Comparison of ENCODE assay signal across 3 cellular contexts in the genomic region with DNA sequence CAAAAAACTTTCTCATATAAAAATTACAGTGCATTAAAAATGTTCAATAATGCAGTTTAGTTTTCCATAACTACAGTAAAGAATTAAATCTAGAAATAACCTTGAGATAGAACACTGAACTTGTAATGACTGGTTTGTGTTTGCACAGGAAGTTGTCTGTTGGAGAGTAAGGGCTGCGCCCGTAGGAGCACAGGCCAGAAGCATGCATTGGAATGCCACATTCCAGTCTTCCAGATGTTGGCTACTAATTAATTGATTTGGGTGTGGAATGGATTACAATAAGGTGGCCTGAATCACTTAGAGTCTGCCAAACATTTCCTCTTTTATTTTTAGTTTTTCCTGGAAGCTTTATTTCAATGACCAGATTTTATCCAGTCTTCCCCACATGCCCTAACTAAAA.
TF ChIP-seq lines count a peak whose summit lies in the region.

No MANE protein-coding gene starts in this region.

TF ChIP-seq in GM23338, 12 proteins besides CTCF, POLR2A, EP300 and RAD21 (continues in another document):
- no peak for TF ChIP-seq EZH2 (IDR thresholded peaks at IDR 0.05; ENCODE audit: low read depth, unreplicated experiment)
- TF ChIP-seq ZNF331 (CRISPR knock-in tag; IDR thresholded peaks at IDR 0.05; ENCODE audit: low read depth): no peak
- no peak for TF ChIP-seq EZH2phosphoT487 (IDR thresholded peaks at IDR 0.05; ENCODE audit: unreplicated experiment)
- no peak for TF ChIP-seq JUNB (IDR thresholded peaks at IDR 0.05; ENCODE audit: unreplicated experiment)
- TF ChIP-seq CREB1 (CRISPR knock-in tag; IDR thresholded peaks at IDR 0.05; ENCODE audit: low read depth): no peak
- TF ChIP-seq, protein P1, sequence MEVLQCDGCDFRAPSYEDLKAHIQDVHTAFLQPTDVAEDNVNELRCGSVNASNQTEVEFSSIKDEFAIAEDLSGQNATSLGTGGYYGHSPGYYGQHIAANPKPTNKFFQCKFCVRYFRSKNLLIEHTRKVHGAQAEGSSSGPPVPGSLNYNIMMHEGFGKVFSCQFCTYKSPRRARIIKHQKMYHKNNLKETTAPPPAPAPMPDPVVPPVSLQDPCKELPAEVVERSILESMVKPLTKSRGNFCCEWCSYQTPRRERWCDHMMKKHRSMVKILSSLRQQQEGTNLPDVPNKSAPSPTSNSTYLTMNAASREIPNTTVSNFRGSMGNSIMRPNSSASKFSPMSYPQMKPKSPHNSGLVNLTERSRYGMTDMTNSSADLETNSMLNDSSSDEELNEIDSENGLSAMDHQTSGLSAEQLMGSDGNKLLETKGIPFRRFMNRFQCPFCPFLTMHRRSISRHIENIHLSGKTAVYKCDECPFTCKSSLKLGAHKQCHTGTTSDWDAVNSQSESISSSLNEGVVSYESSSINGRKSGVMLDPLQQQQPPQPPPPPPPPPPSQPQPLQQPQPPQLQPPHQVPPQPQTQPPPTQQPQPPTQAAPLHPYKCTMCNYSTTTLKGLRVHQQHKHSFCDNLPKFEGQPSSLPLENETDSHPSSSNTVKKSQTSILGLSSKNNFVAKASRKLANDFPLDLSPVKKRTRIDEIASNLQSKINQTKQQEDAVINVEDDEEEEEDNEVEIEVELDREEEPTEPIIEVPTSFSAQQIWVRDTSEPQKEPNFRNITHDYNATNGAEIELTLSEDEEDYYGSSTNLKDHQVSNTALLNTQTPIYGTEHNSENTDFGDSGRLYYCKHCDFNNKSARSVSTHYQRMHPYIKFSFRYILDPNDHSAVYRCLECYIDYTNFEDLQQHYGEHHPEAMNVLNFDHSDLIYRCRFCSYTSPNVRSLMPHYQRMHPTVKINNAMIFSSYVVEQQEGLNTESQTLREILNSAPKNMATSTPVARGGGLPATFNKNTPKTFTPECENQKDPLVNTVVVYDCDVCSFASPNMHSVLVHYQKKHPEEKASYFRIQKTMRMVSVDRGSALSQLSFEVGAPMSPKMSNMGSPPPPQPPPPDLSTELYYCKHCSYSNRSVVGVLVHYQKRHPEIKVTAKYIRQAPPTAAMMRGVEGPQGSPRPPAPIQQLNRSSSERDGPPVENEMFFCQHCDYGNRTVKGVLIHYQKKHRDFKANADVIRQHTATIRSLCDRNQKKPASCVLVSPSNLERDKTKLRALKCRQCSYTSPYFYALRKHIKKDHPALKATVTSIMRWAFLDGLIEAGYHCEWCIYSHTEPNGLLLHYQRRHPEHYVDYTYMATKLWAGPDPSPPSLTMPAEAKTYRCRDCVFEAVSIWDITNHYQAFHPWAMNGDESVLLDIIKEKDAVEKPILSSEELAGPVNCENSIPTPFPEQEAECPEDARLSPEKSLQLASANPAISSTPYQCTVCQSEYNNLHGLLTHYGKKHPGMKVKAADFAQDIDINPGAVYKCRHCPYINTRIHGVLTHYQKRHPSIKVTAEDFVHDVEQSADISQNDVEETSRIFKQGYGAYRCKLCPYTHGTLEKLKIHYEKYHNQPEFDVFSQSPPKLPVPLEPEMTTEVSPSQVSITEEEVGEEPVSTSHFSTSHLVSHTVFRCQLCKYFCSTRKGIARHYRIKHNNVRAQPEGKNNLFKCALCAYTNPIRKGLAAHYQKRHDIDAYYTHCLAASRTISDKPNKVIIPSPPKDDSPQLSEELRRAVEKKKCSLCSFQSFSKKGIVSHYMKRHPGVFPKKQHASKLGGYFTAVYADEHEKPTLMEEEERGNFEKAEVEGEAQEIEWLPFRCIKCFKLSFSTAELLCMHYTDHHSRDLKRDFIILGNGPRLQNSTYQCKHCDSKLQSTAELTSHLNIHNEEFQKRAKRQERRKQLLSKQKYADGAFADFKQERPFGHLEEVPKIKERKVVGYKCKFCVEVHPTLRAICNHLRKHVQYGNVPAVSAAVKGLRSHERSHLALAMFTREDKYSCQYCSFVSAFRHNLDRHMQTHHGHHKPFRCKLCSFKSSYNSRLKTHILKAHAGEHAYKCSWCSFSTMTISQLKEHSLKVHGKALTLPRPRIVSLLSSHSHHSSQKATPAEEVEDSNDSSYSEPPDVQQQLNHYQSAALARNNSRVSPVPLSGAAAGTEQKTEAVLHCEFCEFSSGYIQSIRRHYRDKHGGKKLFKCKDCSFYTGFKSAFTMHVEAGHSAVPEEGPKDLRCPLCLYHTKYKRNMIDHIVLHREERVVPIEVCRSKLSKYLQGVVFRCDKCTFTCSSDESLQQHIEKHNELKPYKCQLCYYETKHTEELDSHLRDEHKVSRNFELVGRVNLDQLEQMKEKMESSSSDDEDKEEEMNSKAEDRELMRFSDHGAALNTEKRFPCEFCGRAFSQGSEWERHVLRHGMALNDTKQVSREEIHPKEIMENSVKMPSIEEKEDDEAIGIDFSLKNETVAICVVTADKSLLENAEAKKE (CRISPR knock-in tag; IDR thresholded peaks at IDR 0.05): no peak

TF ChIP-seq in H1, 55 proteins besides CTCF, POLR2A, EP300 and RAD21 (continues in another document):
- TF ChIP-seq SUZ12 (IDR thresholded peaks at IDR 0.05; ENCODE audit: low read length) (no peak), MAFK (IDR thresholded peaks at IDR 0.05; ENCODE audit: low read depth, low read length) (no peak), JUND (IDR thresholded peaks at IDR 0.05; ENCODE audit: low read length) (no peak)
- TF ChIP-seq, protein P2, sequence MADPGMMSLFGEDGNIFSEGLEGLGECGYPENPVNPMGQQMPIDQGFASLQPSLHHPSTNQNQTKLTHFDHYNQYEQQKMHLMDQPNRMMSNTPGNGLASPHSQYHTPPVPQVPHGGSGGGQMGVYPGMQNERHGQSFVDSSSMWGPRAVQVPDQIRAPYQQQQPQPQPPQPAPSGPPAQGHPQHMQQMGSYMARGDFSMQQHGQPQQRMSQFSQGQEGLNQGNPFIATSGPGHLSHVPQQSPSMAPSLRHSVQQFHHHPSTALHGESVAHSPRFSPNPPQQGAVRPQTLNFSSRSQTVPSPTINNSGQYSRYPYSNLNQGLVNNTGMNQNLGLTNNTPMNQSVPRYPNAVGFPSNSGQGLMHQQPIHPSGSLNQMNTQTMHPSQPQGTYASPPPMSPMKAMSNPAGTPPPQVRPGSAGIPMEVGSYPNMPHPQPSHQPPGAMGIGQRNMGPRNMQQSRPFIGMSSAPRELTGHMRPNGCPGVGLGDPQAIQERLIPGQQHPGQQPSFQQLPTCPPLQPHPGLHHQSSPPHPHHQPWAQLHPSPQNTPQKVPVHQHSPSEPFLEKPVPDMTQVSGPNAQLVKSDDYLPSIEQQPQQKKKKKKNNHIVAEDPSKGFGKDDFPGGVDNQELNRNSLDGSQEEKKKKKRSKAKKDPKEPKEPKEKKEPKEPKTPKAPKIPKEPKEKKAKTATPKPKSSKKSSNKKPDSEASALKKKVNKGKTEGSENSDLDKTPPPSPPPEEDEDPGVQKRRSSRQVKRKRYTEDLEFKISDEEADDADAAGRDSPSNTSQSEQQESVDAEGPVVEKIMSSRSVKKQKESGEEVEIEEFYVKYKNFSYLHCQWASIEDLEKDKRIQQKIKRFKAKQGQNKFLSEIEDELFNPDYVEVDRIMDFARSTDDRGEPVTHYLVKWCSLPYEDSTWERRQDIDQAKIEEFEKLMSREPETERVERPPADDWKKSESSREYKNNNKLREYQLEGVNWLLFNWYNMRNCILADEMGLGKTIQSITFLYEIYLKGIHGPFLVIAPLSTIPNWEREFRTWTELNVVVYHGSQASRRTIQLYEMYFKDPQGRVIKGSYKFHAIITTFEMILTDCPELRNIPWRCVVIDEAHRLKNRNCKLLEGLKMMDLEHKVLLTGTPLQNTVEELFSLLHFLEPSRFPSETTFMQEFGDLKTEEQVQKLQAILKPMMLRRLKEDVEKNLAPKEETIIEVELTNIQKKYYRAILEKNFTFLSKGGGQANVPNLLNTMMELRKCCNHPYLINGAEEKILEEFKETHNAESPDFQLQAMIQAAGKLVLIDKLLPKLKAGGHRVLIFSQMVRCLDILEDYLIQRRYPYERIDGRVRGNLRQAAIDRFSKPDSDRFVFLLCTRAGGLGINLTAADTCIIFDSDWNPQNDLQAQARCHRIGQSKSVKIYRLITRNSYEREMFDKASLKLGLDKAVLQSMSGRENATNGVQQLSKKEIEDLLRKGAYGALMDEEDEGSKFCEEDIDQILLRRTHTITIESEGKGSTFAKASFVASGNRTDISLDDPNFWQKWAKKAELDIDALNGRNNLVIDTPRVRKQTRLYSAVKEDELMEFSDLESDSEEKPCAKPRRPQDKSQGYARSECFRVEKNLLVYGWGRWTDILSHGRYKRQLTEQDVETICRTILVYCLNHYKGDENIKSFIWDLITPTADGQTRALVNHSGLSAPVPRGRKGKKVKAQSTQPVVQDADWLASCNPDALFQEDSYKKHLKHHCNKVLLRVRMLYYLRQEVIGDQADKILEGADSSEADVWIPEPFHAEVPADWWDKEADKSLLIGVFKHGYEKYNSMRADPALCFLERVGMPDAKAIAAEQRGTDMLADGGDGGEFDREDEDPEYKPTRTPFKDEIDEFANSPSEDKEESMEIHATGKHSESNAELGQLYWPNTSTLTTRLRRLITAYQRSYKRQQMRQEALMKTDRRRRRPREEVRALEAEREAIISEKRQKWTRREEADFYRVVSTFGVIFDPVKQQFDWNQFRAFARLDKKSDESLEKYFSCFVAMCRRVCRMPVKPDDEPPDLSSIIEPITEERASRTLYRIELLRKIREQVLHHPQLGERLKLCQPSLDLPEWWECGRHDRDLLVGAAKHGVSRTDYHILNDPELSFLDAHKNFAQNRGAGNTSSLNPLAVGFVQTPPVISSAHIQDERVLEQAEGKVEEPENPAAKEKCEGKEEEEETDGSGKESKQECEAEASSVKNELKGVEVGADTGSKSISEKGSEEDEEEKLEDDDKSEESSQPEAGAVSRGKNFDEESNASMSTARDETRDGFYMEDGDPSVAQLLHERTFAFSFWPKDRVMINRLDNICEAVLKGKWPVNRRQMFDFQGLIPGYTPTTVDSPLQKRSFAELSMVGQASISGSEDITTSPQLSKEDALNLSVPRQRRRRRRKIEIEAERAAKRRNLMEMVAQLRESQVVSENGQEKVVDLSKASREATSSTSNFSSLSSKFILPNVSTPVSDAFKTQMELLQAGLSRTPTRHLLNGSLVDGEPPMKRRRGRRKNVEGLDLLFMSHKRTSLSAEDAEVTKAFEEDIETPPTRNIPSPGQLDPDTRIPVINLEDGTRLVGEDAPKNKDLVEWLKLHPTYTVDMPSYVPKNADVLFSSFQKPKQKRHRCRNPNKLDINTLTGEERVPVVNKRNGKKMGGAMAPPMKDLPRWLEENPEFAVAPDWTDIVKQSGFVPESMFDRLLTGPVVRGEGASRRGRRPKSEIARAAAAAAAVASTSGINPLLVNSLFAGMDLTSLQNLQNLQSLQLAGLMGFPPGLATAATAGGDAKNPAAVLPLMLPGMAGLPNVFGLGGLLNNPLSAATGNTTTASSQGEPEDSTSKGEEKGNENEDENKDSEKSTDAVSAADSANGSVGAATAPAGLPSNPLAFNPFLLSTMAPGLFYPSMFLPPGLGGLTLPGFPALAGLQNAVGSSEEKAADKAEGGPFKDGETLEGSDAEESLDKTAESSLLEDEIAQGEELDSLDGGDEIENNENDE (IDR thresholded peaks at IDR 0.05; ENCODE audit: insufficient replicate concordance, low read length): no peak

TF ChIP-seq in HEK293T, 16 proteins besides CTCF, POLR2A, EP300 and RAD21:
- TF ChIP-seq ELF4 (IDR thresholded peaks at IDR 0.05) (no peak), TARDBP (IDR thresholded peaks at IDR 0.05) (no peak), ARNT (IDR thresholded peaks at IDR 0.05) (no peak), NFRKB (IDR thresholded peaks at IDR 0.05) (no peak), LEF1 (IDR thresholded peaks at IDR 0.05; ENCODE audit: borderline replicate concordance) (no peak), FOXA1 (IDR thresholded peaks at IDR 0.05) (no peak), ZNF384 (IDR thresholded peaks at IDR 0.05) (no peak), FOXK2 (IDR thresholded peaks at IDR 0.05) (no peak), BHLHE40 (IDR thresholded peaks at IDR 0.05; ENCODE audit: borderline replicate concordance) (no peak), HDGF (IDR thresholded peaks at IDR 0.05; ENCODE audit: borderline replicate concordance) (no peak)
- TF ChIP-seq, protein P3, sequence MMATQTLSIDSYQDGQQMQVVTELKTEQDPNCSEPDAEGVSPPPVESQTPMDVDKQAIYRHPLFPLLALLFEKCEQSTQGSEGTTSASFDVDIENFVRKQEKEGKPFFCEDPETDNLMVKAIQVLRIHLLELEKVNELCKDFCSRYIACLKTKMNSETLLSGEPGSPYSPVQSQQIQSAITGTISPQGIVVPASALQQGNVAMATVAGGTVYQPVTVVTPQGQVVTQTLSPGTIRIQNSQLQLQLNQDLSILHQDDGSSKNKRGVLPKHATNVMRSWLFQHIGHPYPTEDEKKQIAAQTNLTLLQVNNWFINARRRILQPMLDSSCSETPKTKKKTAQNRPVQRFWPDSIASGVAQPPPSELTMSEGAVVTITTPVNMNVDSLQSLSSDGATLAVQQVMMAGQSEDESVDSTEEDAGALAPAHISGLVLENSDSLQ (IDR thresholded peaks at IDR 0.05): no peak
